ENCODE assay signal across 8 cellular contexts in the genomic region with DNA sequence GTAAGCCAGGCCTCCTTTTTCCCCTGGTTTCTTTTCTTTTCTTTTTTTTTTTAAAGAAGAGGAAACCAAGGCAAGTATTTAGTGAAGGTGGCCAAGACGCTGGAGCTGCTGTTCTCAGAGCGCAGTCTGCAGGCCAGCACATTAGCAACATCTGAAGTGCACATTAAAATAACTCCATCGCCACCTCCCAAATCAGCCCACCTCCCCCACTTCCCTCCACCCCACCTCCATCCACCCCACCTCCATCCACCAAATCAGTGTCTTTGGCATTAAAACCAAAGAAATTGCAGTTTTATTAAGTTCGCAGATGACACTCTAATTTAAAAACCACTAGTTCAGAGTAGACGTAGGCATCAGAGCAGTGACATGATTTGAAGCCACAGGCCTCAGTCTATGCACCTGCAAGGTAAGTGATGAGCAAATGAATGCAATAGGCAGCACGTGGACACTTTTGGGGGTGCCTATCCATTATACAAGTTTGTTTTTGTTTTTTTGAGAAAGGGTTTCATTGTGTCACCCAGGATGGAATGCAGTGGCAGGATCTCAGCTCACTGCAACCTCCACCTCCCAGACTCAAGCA.
DNase-seq lines count a peak whose midpoint lies in the region; ATAC-seq and TF ChIP-seq lines count a peak whose summit lies in the region.

No MANE protein-coding gene starts in this region.

- H3K36me3 ChIP-seq in CD4-positive, alpha-beta memory T cell (ENCODE audit: insufficient read depth, low read length) = no peaks in the 10 kb centered on the region
- H3K36me3 ChIP-seq in parathyroid adenoma (ENCODE audit: control insufficient read depth, insufficient read depth, low read length) = no peaks in the 10 kb centered on the region

- TF ChIP-seq CTCF in parathyroid adenoma (IDR thresholded peaks at IDR 0.05) = no peak

- ATAC-seq in GM18873 (IDR thresholded peaks at IDR 0.05; ENCODE audit: low FRiP score, unreplicated experiment) (no peak), GM19463 (IDR thresholded peaks at IDR 0.05; ENCODE audit: unreplicated experiment) (no peak)

- H3K27me3 Mint-ChIP-seq in CD4-positive, alpha-beta memory T cell = no peaks in the 10 kb centered on the region
- H3K27me3 Mint-ChIP-seq in IgD-negative memory B cell = no peaks in the 10 kb centered on the region
- H3K27me3 Mint-ChIP-seq in dendritic cell treated with granulocyte-macrophage colony-stimulating factor and Interleukin-4, amounts not matched to agents 40 ng/mL and 50 ng/mL, for 4 days = no peaks in the 10 kb centered on the region

- peak overlapping the region in 1 of 2 donors; percentile 16 for H3K4me3 ChIP-seq in CD4-positive, alpha-beta memory T cell (ENCODE audit: low read length in 2 of 2)
- H3K4me3 ChIP-seq in parathyroid adenoma (ENCODE audit: low read depth, low read length) = no peak overlapping the region

- intact Hi-C loops in CD4-positive, alpha-beta memory T cell (cut with micrococcal nuclease) = loop anchor here (1.0 to 10.0 kb wide), 3 partner anchors 31 to 1711 kb away; partner anchors contain the start of genes ARFIP1, FHIP1A and TIGD4
- intact Hi-C loops in dendritic cell treated with granulocyte-macrophage colony-stimulating factor and Interleukin-4, amounts not matched to agents 40 ng/mL and 50 ng/mL, for 4 days (cut with micrococcal nuclease) = no loop called here

- no peak overlapping the region for H3K4me2 ChIP-seq in parathyroid adenoma (ENCODE audit: low read length)

- no peak overlapping the region for H3K27ac Mint-ChIP-seq in CD4-positive, alpha-beta memory T cell
- peak overlapping the region; percentile 62 to 91 (median 63) for H3K27ac Mint-ChIP-seq in IgD-negative memory B cell
- no peak overlapping the region for H3K27ac Mint-ChIP-seq in dendritic cell treated with granulocyte-macrophage colony-stimulating factor and Interleukin-4, amounts not matched to agents 40 ng/mL and 50 ng/mL, for 4 days

- peak; percentile 58 to 74 (median 71) for DNase-seq in CD4-positive, alpha-beta memory T cell
- DNase-seq in EL = no peak
- DNase-seq in COR-L47 (lab: John Stamatoyannopoulos, UW) = no peak

- no peaks in the 10 kb centered on the region for H3K79me2 ChIP-seq in parathyroid adenoma

- peak overlapping the region; percentile 68 for H3K27ac ChIP-seq in CD4-positive, alpha-beta memory T cell (ENCODE audit: low read depth, low read length)
- H3K27ac ChIP-seq in parathyroid adenoma = peak overlapping the region; percentile 44

- peaks cover 62% of the 10 kb centered on the region for H3K4me1 ChIP-seq in CD4-positive, alpha-beta memory T cell (ENCODE audit: insufficient read depth, low read length)
- peaks cover 16% of the 10 kb centered on the region for H3K4me1 ChIP-seq in parathyroid adenoma

- H3K27me3 ChIP-seq in CD4-positive, alpha-beta memory T cell (ENCODE audit: insufficient read depth, low read length) = no peaks in the 10 kb centered on the region
- H3K27me3 ChIP-seq in parathyroid adenoma (ENCODE audit: control insufficient read depth, insufficient read depth, low read length) = no peaks in the 10 kb centered on the region

- no peaks in the 10 kb centered on the region for H3K9me3 ChIP-seq in CD4-positive, alpha-beta memory T cell (ENCODE audit: control insufficient read depth in 1 of 2, low read length in 2 of 2)
- no peaks in the 10 kb centered on the region for H3K9me3 ChIP-seq in parathyroid adenoma (ENCODE audit: control insufficient read depth, low read length)

- POLR2A ChIA-PET in CD4-positive, alpha-beta memory T cell (lab: Charles Lee; ENCODE audit: partially characterized antibody) = interaction anchor here (0.6 to 3.3 kb wide), 8 partner anchors 9 to 407 kb away, joined by 3 to 31 read pairs (median 3); no protein-coding TSS in a partner anchor

- peak overlapping the region; percentile 62 for H2AFZ ChIP-seq in parathyroid adenoma

- CTCF ChIA-PET in CD4-positive, alpha-beta memory T cell (lab: Charles Lee; ENCODE audit: partially characterized antibody) = interaction anchor here (1.0 to 9.3 kb wide), 8 partner anchors 8 to 35 kb away, joined by 3 to 133 read pairs (median 9); no protein-coding TSS in a partner anchor

- no peak overlapping the region for H3K9ac ChIP-seq in parathyroid adenoma

- peaks cover 0 to 12% (median 9%) of the 10 kb centered on the region in 4 donors for H3K4me1 Mint-ChIP-seq in CD4-positive, alpha-beta memory T cell
- H3K4me1 Mint-ChIP-seq in IgD-negative memory B cell = peaks cover 12 to 20% (median 18%) of the 10 kb centered on the region in 3 donors
- no peaks in the 10 kb centered on the region for H3K4me1 Mint-ChIP-seq in dendritic cell treated with granulocyte-macrophage colony-stimulating factor and Interleukin-4, amounts not matched to agents 40 ng/mL and 50 ng/mL, for 4 days (ENCODE audit: low read depth)

- H3K4me3 Mint-ChIP-seq in CD4-positive, alpha-beta memory T cell = peak overlapping the region in 2 of 8 donors; percentile 46 to 74
- peak overlapping the region; percentile 30 to 73 (median 58) for H3K4me3 Mint-ChIP-seq in IgD-negative memory B cell
- H3K4me3 Mint-ChIP-seq in dendritic cell treated with granulocyte-macrophage colony-stimulating factor and Interleukin-4, amounts not matched to agents 40 ng/mL and 50 ng/mL, for 4 days = peak overlapping the region; percentile 49

- H3K9me3 Mint-ChIP-seq in CD4-positive, alpha-beta memory T cell = no peaks in the 10 kb centered on the region
- no peaks in the 10 kb centered on the region for H3K9me3 Mint-ChIP-seq in IgD-negative memory B cell
- no peaks in the 10 kb centered on the region for H3K9me3 Mint-ChIP-seq in dendritic cell treated with granulocyte-macrophage colony-stimulating factor and Interleukin-4, amounts not matched to agents 40 ng/mL and 50 ng/mL, for 4 days

- H3K36me3 Mint-ChIP-seq in CD4-positive, alpha-beta memory T cell = no peaks in the 10 kb centered on the region
- H3K36me3 Mint-ChIP-seq in IgD-negative memory B cell = no peaks in the 10 kb centered on the region
- no peaks in the 10 kb centered on the region for H3K36me3 Mint-ChIP-seq in dendritic cell treated with granulocyte-macrophage colony-stimulating factor and Interleukin-4, amounts not matched to agents 40 ng/mL and 50 ng/mL, for 4 days (ENCODE audit: low read depth)

Comparison
In these comparisons a context has a peak if more than half of its experiments do, and no peak if none do; other contexts are left out.
1. DNase-seq: peak in CD4-positive, alpha-beta memory T cell (5 of 5); none in EL (single experiment) and COR-L47 (single experiment).
2. H3K27ac Mint-ChIP-seq: peak in IgD-negative memory B cell (3 of 3); none in CD4-positive, alpha-beta memory T cell (0 of 7) and dendritic cell treated with granulocyte-macrophage colony-stimulating factor and Interleukin-4, amounts not matched to agents 40 ng/mL and 50 ng/mL, for 4 days (single experiment).